ENCODE assay signal across 1 cellular context in genomic region chr15:24972707-24973106, GRCh38. TPM values are rescaled to one million over a fixed set of nuclear protein-coding genes. Genes with fewer than 3 reads are reported as not detected.
"Had no signal": no experiment of that assay in that cellular context is flagged by ENCODE, and none has a peak within 500 bp of the region (broad histone marks: within the 10 kb centered on the region; RNA-seq: fewer than 3 reads in every experiment).

No MANE protein-coding gene starts in this region.

RNA-seq across cellular contexts. Expression of gene SNURF, which starts 17.9 kb away (rescaled TPM):
- total RNA-seq: ascending aorta had no signal
